Comparison of ENCODE assay signal across 1 cellular context in the genomic region with DNA sequence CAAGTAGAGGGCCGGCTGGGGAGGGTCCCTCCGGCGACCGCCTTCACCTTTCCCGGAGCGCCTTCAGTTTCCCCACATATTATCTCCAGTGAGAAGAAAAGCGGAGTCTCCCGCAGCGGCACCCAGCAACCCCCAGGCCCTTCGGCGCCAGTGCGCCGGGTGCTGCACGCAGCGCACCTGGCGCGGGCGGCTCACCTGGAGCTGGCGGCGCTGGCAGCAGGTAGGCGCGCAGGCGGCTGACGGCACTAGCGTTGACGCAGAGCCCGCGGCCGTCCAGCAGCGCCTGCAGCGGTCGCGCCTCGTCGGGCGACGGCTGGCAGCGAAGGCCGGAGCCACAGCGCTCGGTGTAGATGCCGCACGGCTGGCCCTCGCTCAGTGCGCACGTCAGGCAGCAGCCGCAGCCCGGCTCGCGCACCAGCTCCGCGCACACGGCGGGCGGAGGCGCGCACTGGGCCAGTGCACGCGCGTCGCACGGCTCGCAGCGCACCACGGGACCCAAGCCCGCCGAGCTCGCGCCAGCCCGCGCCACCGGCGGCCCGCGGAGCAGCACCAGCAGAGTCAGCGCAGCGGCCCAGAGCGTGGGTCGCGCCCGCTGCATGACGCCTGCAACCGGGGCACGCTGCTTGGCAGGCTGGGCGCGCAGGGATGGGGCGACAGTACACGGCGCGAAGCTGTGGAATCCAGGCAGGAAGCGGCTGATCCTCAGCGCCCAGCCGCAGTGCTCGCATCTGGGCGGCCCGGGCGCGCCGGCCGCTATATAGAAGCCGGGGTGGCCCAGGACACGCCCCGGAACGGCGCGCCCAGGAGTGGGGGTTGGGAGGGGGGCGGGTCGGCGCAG.
TF ChIP-seq lines count a peak whose summit lies in the region.

A gene with protein sequence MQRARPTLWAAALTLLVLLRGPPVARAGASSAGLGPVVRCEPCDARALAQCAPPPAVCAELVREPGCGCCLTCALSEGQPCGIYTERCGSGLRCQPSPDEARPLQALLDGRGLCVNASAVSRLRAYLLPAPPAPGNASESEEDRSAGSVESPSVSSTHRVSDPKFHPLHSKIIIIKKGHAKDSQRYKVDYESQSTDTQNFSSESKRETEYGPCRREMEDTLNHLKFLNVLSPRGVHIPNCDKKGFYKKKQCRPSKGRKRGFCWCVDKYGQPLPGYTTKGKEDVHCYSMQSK (minus strand): TSS at position 730 of the 838 bp plus-strand sequence. CDS start 132 bp downstream, at position 598.

TF ChIP-seq in H1, 55 proteins besides CTCF, POLR2A, EP300 and RAD21 (continues in another document):
- no peak for TF ChIP-seq SAP30 (IDR thresholded peaks at IDR 0.05; ENCODE audit: insufficient read depth, insufficient replicate concordance, low read length)
- no peak for TF ChIP-seq CBX5 (IDR thresholded peaks at IDR 0.05; ENCODE audit: low read depth, low read length)
- no peak for TF ChIP-seq SP1 (IDR thresholded peaks at IDR 0.05; ENCODE audit: low read depth, low read length)
- peak; percentile 26; the same call in 1 of the 2 replicates for TF ChIP-seq POLR2AphosphoS5 (IDR thresholded peaks at IDR 0.05; ENCODE audit: low read depth, low read length)
- TF ChIP-seq, protein P1, sequence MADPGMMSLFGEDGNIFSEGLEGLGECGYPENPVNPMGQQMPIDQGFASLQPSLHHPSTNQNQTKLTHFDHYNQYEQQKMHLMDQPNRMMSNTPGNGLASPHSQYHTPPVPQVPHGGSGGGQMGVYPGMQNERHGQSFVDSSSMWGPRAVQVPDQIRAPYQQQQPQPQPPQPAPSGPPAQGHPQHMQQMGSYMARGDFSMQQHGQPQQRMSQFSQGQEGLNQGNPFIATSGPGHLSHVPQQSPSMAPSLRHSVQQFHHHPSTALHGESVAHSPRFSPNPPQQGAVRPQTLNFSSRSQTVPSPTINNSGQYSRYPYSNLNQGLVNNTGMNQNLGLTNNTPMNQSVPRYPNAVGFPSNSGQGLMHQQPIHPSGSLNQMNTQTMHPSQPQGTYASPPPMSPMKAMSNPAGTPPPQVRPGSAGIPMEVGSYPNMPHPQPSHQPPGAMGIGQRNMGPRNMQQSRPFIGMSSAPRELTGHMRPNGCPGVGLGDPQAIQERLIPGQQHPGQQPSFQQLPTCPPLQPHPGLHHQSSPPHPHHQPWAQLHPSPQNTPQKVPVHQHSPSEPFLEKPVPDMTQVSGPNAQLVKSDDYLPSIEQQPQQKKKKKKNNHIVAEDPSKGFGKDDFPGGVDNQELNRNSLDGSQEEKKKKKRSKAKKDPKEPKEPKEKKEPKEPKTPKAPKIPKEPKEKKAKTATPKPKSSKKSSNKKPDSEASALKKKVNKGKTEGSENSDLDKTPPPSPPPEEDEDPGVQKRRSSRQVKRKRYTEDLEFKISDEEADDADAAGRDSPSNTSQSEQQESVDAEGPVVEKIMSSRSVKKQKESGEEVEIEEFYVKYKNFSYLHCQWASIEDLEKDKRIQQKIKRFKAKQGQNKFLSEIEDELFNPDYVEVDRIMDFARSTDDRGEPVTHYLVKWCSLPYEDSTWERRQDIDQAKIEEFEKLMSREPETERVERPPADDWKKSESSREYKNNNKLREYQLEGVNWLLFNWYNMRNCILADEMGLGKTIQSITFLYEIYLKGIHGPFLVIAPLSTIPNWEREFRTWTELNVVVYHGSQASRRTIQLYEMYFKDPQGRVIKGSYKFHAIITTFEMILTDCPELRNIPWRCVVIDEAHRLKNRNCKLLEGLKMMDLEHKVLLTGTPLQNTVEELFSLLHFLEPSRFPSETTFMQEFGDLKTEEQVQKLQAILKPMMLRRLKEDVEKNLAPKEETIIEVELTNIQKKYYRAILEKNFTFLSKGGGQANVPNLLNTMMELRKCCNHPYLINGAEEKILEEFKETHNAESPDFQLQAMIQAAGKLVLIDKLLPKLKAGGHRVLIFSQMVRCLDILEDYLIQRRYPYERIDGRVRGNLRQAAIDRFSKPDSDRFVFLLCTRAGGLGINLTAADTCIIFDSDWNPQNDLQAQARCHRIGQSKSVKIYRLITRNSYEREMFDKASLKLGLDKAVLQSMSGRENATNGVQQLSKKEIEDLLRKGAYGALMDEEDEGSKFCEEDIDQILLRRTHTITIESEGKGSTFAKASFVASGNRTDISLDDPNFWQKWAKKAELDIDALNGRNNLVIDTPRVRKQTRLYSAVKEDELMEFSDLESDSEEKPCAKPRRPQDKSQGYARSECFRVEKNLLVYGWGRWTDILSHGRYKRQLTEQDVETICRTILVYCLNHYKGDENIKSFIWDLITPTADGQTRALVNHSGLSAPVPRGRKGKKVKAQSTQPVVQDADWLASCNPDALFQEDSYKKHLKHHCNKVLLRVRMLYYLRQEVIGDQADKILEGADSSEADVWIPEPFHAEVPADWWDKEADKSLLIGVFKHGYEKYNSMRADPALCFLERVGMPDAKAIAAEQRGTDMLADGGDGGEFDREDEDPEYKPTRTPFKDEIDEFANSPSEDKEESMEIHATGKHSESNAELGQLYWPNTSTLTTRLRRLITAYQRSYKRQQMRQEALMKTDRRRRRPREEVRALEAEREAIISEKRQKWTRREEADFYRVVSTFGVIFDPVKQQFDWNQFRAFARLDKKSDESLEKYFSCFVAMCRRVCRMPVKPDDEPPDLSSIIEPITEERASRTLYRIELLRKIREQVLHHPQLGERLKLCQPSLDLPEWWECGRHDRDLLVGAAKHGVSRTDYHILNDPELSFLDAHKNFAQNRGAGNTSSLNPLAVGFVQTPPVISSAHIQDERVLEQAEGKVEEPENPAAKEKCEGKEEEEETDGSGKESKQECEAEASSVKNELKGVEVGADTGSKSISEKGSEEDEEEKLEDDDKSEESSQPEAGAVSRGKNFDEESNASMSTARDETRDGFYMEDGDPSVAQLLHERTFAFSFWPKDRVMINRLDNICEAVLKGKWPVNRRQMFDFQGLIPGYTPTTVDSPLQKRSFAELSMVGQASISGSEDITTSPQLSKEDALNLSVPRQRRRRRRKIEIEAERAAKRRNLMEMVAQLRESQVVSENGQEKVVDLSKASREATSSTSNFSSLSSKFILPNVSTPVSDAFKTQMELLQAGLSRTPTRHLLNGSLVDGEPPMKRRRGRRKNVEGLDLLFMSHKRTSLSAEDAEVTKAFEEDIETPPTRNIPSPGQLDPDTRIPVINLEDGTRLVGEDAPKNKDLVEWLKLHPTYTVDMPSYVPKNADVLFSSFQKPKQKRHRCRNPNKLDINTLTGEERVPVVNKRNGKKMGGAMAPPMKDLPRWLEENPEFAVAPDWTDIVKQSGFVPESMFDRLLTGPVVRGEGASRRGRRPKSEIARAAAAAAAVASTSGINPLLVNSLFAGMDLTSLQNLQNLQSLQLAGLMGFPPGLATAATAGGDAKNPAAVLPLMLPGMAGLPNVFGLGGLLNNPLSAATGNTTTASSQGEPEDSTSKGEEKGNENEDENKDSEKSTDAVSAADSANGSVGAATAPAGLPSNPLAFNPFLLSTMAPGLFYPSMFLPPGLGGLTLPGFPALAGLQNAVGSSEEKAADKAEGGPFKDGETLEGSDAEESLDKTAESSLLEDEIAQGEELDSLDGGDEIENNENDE (IDR thresholded peaks at IDR 0.05; ENCODE audit: insufficient replicate concordance, low read length), result no peak
- TF ChIP-seq NRF1 (IDR thresholded peaks at IDR 0.05; ENCODE audit: low read depth, low read length), result peak; percentile 26; the same call in 1 of the 2 replicates
- no peak for TF ChIP-seq KDM1A (IDR thresholded peaks at IDR 0.05; ENCODE audit: borderline replicate concordance, low read length)
- TF ChIP-seq SIRT6 (IDR thresholded peaks at IDR 0.05; ENCODE audit: low read length), result no peak
- TF ChIP-seq SUZ12 (IDR thresholded peaks at IDR 0.05; ENCODE audit: low read length), result no peak; the same call in 1 of the 2 replicates
- peak; percentile 52; the same call in 1 of the 2 replicates for TF ChIP-seq PHF8 (conservative IDR thresholded peaks at IDR 0.05; ENCODE audit: low read depth, low read length)
- TF ChIP-seq TEAD4 (IDR thresholded peaks at IDR 0.05; ENCODE audit: low read depth, low read length), result 0 out of 2 replicates have a peak, but pooled peaks have one; percentile 1
- TF ChIP-seq POU5F1 (IDR thresholded peaks at IDR 0.05; ENCODE audit: low read depth, low read length), result no peak
- TF ChIP-seq TAF1 (IDR thresholded peaks at IDR 0.05; ENCODE audit: low read depth, low read length), result peak; percentile 41; the same call in 1 of the 2 replicates
- no peak for TF ChIP-seq MAFK (IDR thresholded peaks at IDR 0.05; ENCODE audit: low read depth, low read length)
- TF ChIP-seq SIX5 (IDR thresholded peaks at IDR 0.05; ENCODE audit: low read depth, low read length), result no peak
- peak; percentile 95 for TF ChIP-seq KDM4A (IDR thresholded peaks at IDR 0.05; ENCODE audit: low read depth, low read length, severe bottlenecking)
- no peak for TF ChIP-seq JUND (IDR thresholded peaks at IDR 0.05; ENCODE audit: low read length)
- TF ChIP-seq, protein P2, sequence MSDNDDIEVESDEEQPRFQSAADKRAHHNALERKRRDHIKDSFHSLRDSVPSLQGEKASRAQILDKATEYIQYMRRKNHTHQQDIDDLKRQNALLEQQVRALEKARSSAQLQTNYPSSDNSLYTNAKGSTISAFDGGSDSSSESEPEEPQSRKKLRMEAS (IDR thresholded peaks at IDR 0.05), result peak; percentile 46
- TF ChIP-seq CHD2 (IDR thresholded peaks at IDR 0.05; ENCODE audit: low read length), result no peak
- no peak for TF ChIP-seq BCL11A (IDR thresholded peaks at IDR 0.05; ENCODE audit: low read depth in 2 of 2, low read length in 2 of 2)
- TF ChIP-seq SP2 (IDR thresholded peaks at IDR 0.05; ENCODE audit: low read length), result no peak
- TF ChIP-seq CTBP2 (IDR thresholded peaks at IDR 0.05; ENCODE audit: borderline replicate concordance, insufficient read depth, insufficient read length, low read length), result peak; percentile 35
- TF ChIP-seq TAF7 (optimal IDR thresholded peaks at IDR 0.05; ENCODE audit: borderline replicate concordance, low read depth, low read length), result no peak
- no peak for TF ChIP-seq RNF2 (IDR thresholded peaks at IDR 0.05; ENCODE audit: borderline replicate concordance, low read depth, low read length, missing control alignments, poor library complexity, severe bottlenecking)
- peak; percentile 78; the same call in 1 of the 2 replicates for TF ChIP-seq RBBP5 (IDR thresholded peaks at IDR 0.05; ENCODE audit: borderline replicate concordance, low read depth, low read length)
- TF ChIP-seq, protein P3, sequence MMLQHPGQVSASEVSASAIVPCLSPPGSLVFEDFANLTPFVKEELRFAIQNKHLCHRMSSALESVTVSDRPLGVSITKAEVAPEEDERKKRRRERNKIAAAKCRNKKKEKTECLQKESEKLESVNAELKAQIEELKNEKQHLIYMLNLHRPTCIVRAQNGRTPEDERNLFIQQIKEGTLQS (IDR thresholded peaks at IDR 0.05; ENCODE audit: insufficient read depth, low read depth, low read length), result no peak
- TF ChIP-seq FOSL1 (IDR thresholded peaks at IDR 0.05; ENCODE audit: insufficient read depth, low read depth, low read length), result no peak
- no peak for TF ChIP-seq HDAC2 (IDR thresholded peaks at IDR 0.05; ENCODE audit: borderline replicate concordance in 1 of 2, low read depth in 2 of 2, low read length in 2 of 2)
- no peak for TF ChIP-seq GABPA (IDR thresholded peaks at IDR 0.05; ENCODE audit: borderline replicate concordance, insufficient read depth, low read length)
- no peak for TF ChIP-seq RFX5 (IDR thresholded peaks at IDR 0.05; ENCODE audit: borderline replicate concordance, low read depth, low read length)
- no peak for TF ChIP-seq EGR1 (IDR thresholded peaks at IDR 0.05; ENCODE audit: borderline replicate concordance, low read depth, low read length)
- TF ChIP-seq CEBPB (IDR thresholded peaks at IDR 0.05; ENCODE audit: low read depth, low read length), result no peak
- no peak for TF ChIP-seq TCF12 (IDR thresholded peaks at IDR 0.05; ENCODE audit: low read depth, low read length)
- TF ChIP-seq, protein P4, sequence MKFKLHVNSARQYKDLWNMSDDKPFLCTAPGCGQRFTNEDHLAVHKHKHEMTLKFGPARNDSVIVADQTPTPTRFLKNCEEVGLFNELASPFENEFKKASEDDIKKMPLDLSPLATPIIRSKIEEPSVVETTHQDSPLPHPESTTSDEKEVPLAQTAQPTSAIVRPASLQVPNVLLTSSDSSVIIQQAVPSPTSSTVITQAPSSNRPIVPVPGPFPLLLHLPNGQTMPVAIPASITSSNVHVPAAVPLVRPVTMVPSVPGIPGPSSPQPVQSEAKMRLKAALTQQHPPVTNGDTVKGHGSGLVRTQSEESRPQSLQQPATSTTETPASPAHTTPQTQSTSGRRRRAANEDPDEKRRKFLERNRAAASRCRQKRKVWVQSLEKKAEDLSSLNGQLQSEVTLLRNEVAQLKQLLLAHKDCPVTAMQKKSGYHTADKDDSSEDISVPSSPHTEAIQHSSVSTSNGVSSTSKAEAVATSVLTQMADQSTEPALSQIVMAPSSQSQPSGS (IDR thresholded peaks at IDR 0.05; ENCODE audit: low read length), result no peak
- no peak for TF ChIP-seq GTF2F1 (IDR thresholded peaks at IDR 0.05; ENCODE audit: borderline replicate concordance, low read depth, low read length)
- TF ChIP-seq CBX8 (IDR thresholded peaks at IDR 0.05; ENCODE audit: borderline replicate concordance, low read depth, low read length), result no peak
- TF ChIP-seq, protein P5, sequence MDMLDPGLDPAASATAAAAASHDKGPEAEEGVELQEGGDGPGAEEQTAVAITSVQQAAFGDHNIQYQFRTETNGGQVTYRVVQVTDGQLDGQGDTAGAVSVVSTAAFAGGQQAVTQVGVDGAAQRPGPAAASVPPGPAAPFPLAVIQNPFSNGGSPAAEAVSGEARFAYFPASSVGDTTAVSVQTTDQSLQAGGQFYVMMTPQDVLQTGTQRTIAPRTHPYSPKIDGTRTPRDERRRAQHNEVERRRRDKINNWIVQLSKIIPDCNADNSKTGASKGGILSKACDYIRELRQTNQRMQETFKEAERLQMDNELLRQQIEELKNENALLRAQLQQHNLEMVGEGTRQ (IDR thresholded peaks at IDR 0.05; ENCODE audit: low read length), result no peak
- TF ChIP-seq CREB1 (IDR thresholded peaks at IDR 0.05), result peak; percentile 80
- no peak for TF ChIP-seq HDAC6 (IDR thresholded peaks at IDR 0.05; ENCODE audit: low read depth, low read length)
- no peak for TF ChIP-seq SRF (IDR thresholded peaks at IDR 0.05; ENCODE audit: low read depth, low read length)
- peak; percentile 65; the same call in 1 of the 2 replicates for TF ChIP-seq TBP (IDR thresholded peaks at IDR 0.05; ENCODE audit: low read depth, low read length)
- no peak for TF ChIP-seq SIN3A (conservative IDR thresholded peaks at IDR 0.05 in 1 of 2, IDR thresholded peaks at IDR 0.05 in 1 of 2; ENCODE audit: low read depth in 1 of 2, low read length in 2 of 2)
- TF ChIP-seq BACH1 (IDR thresholded peaks at IDR 0.05; ENCODE audit: low read length), result peak; percentile 14
- TF ChIP-seq RXRA (IDR thresholded peaks at IDR 0.05; ENCODE audit: insufficient read depth, low read depth, low read length), result no peak
- TF ChIP-seq BRCA1 (IDR thresholded peaks at IDR 0.05; ENCODE audit: low read depth, low read length), result no peak
- TF ChIP-seq JUN (IDR thresholded peaks at IDR 0.05; ENCODE audit: low read depth, low read length), result no peak
- TF ChIP-seq ZNF274 (IDR thresholded peaks at IDR 0.05; ENCODE audit: borderline replicate concordance, extremely low read depth, low read length), result no peak
- TF ChIP-seq, protein P6, sequence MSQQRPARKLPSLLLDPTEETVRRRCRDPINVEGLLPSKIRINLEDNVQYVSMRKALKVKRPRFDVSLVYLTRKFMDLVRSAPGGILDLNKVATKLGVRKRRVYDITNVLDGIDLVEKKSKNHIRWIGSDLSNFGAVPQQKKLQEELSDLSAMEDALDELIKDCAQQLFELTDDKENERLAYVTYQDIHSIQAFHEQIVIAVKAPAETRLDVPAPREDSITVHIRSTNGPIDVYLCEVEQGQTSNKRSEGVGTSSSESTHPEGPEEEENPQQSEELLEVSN (IDR thresholded peaks at IDR 0.05), result peak; percentile 28; the same call in 1 of the 2 replicates
- no peak for TF ChIP-seq ASH2L (IDR thresholded peaks at IDR 0.05; ENCODE audit: low read length)
- no peak for TF ChIP-seq CHD1 (IDR thresholded peaks at IDR 0.05; ENCODE audit: low read depth, low read length)
- TF ChIP-seq YY1 (IDR thresholded peaks at IDR 0.05; ENCODE audit: low read depth, low read length), result no peak
